Comparison of ENCODE assay signal across 20 cellular contexts in genomic region chr1:84735483-84735882, GRCh38. TPM values are rescaled to one million over a fixed set of nuclear protein-coding genes. Genes with fewer than 3 reads are reported as not detected.
A peak's percentile ranks its signal among the peaks of the same experiment; 100 is the strongest.
DNase-seq lines count a peak whose midpoint lies in the region; ATAC-seq and TF ChIP-seq lines count a peak whose summit lies in the region.
"Had no signal": no experiment of that assay in that cellular context is flagged by ENCODE, and none has a peak within 500 bp of the region (broad histone marks: within the 10 kb centered on the region; RNA-seq: fewer than 3 reads in every experiment).

No MANE protein-coding gene starts in this region.

- DNase-seq in GM23248 (peak; percentile 37), PC-9 (no peak), endothelial cell (ENCODE audit: low spot score) (no peak), trophoblast cell (no peak), amygdala (lab: John Stamatoyannopoulos, UW) (no peak), HUDEP-2 (lab: John Stamatoyannopoulos, UW; ENCODE audit: unreplicated experiment in 76 of 76) (no peak)
- no peak for DNase-seq in stimulated activated CD4-positive, alpha-beta T cell treated with anti-CD3 and anti-CD28 coated beads, Interleukin-12 subunit alpha, Interleukin-12 subunit beta, amount 100 ng/mL, for 4 hours
- DNase-seq: CD4-positive, CD25-positive, alpha-beta regulatory T cell; DMS79; GDM1; KG1; NCI-H1694; NCI-H2081; NCI-H446 treated with DMSO at 0.1 percent for 48 hours; NCI-H526 treated with DMSO at 0.1 percent for 48 hours; OCI-M1; SW 1271 had no signal

- WGBS in GM23248 (ENCODE audit: low coverage in 1 of 2, low lambda C conversion rate in 2 of 2, missing lambda C conversion rate in 2 of 2), 2 experiments: 39 to 41% methylated on average over 1 of the region's 1 CpG
- no CpG with 5 or more reads among the region's 1 CpG for WGBS in trophoblast cell (ENCODE audit: extremely low coverage, insufficient coverage, insufficient read length)

- no peaks in the 10 kb centered on the region for H3K36me3 ChIP-seq in GM23248 (ENCODE audit: low read depth)
- H3K36me3 ChIP-seq in PC-9 (ENCODE audit: low read depth): no peaks in the 10 kb centered on the region
- no peaks in the 10 kb centered on the region for H3K36me3 ChIP-seq in trophoblast cell (ENCODE audit: control insufficient read depth in 1 of 2, insufficient read depth in 2 of 2, low read length in 2 of 2)
- H3K36me3 ChIP-seq: SJSA1 had no signal

- H3K36me3 Mint-ChIP-seq in endothelial cell (ENCODE audit: low read depth, unreplicated experiment): no peaks in the 10 kb centered on the region

- no peak overlapping the region for H2AK5ac ChIP-seq in trophoblast cell (ENCODE audit: low read length)

- in situ Hi-C loops in GM23248 (cut with MboI): no loop called here

- POLR2A ChIA-PET in PC-9 (lab: Charles Lee; ENCODE audit: unreplicated experiment): no interaction called here

- no peak overlapping the region; the same call in none of the 2 replicates for H3K27ac ChIP-seq in GM23248
- no peak overlapping the region for H3K27ac ChIP-seq in PC-9
- H3K27ac ChIP-seq in trophoblast cell (ENCODE audit: low read depth, low read length): peak overlapping the region; percentile 87
- H3K27ac ChIP-seq: SJSA1 had no signal

- TF ChIP-seq CTCF in PC-9 (conservative IDR thresholded peaks at IDR 0.05): no peak
- TF ChIP-seq CTCF in endothelial cell (IDR thresholded peaks at IDR 0.05; ENCODE audit: unreplicated experiment): no peak

- no peaks in the 10 kb centered on the region for H3K79me2 ChIP-seq in GM23248 (ENCODE audit: insufficient read depth)
- no peaks in the 10 kb centered on the region for H3K79me2 ChIP-seq in PC-9 (ENCODE audit: low read depth)
- no peaks in the 10 kb centered on the region for H3K79me2 ChIP-seq in trophoblast cell (ENCODE audit: control insufficient read depth, insufficient read depth, low read length, poor library complexity)

- H2AFZ ChIP-seq in GM23248 (peak overlapping the region; percentile 71), PC-9 (peak overlapping the region; percentile 52; the same call in 1 of the 2 replicates), trophoblast cell (ENCODE audit: insufficient read depth, low read length, poor library complexity) (no peak overlapping the region)

- H4K20me1 ChIP-seq in GM23248 (ENCODE audit: insufficient read depth) (no peaks in the 10 kb centered on the region), PC-9 (ENCODE audit: insufficient read depth) (no peaks in the 10 kb centered on the region)

- H2BK120ac ChIP-seq in trophoblast cell (ENCODE audit: insufficient read depth, low read length, poor library complexity): no peak overlapping the region

- H3K4me2 ChIP-seq in GM23248 (ENCODE audit: unreplicated experiment): peak overlapping the region; percentile 51
- no peak overlapping the region for H3K4me2 ChIP-seq in PC-9
- H3K4me2 ChIP-seq in trophoblast cell (ENCODE audit: low read length): no peak overlapping the region

- peaks cover 16% of the 10 kb centered on the region for H3K4me1 ChIP-seq in GM23248 (ENCODE audit: insufficient read depth)
- no peaks in the 10 kb centered on the region for H3K4me1 ChIP-seq in PC-9 (replicated peaks; ENCODE audit: insufficient read depth)
- peaks cover 2 to 3% of the 10 kb centered on the region in 2 experiments for H3K4me1 ChIP-seq in trophoblast cell (ENCODE audit: control insufficient read depth in 1 of 2, insufficient read depth in 2 of 2, low read length in 2 of 2)
- H3K4me1 ChIP-seq: SJSA1 had no signal

- H3K18ac ChIP-seq in trophoblast cell (ENCODE audit: low read length): no peak overlapping the region

- H3K4me1 Mint-ChIP-seq in endothelial cell (ENCODE audit: unreplicated experiment): peaks cover 24% of the 10 kb centered on the region
- H3K4me1 Mint-ChIP-seq: CD4-positive, CD25-positive, alpha-beta regulatory T cell had no signal

- H3K4me3 ChIP-seq in GM23248 (0 out of 2 replicates have a peak overlapping the region, but pooled peaks have one; percentile 7), PC-9 (no peak overlapping the region), trophoblast cell (ENCODE audit: low read depth, low read length) (no peak overlapping the region)
- H3K4me3 ChIP-seq: SJSA1 had no signal

- peaks cover 14% of the 10 kb centered on the region for H3F3A ChIP-seq in GM23248 (ENCODE audit: insufficient read depth)
- no peaks in the 10 kb centered on the region for H3F3A ChIP-seq in PC-9 (ENCODE audit: insufficient read depth, low read depth)

- no peaks in the 10 kb centered on the region for H3K27me3 ChIP-seq in GM23248 (replicated peaks; ENCODE audit: insufficient read depth)
- H3K27me3 ChIP-seq in PC-9 (ENCODE audit: insufficient read depth, low read depth): no peaks in the 10 kb centered on the region
- no peaks in the 10 kb centered on the region for H3K27me3 ChIP-seq in trophoblast cell (ENCODE audit: insufficient read depth, low read length)
- H3K27me3 ChIP-seq: SJSA1 had no signal

- H3K9me3 ChIP-seq in GM23248 (ENCODE audit: low read depth) (no peaks in the 10 kb centered on the region), PC-9 (ENCODE audit: insufficient read depth, low read depth) (no peaks in the 10 kb centered on the region; the same call in 1 of the 2 replicates), trophoblast cell (ENCODE audit: insufficient read depth, low read depth, low read length) (no peaks in the 10 kb centered on the region)
- H3K9me3 ChIP-seq: SJSA1 had no signal

- H3K9ac ChIP-seq in GM23248 (no peak overlapping the region), trophoblast cell (ENCODE audit: low read length) (no peak overlapping the region)

- no peaks in the 10 kb centered on the region for H3K27me3 Mint-ChIP-seq in endothelial cell (ENCODE audit: unreplicated experiment)

- H2BK12ac ChIP-seq in trophoblast cell (ENCODE audit: low read length): no peak overlapping the region

- CTCF ChIA-PET in PC-9 (lab: Charles Lee): no interaction called here

- no peak overlapping the region for H3K4me3 Mint-ChIP-seq in endothelial cell (ENCODE audit: unreplicated experiment)
- H3K4me3 Mint-ChIP-seq: CD4-positive, CD25-positive, alpha-beta regulatory T cell had no signal

- intact Hi-C loops in PC-9 (cut with micrococcal nuclease; ENCODE audit: unreplicated experiment): no loop called here

- H3K14ac ChIP-seq in trophoblast cell (ENCODE audit: low read length): no peak overlapping the region

- H3K9me2 ChIP-seq in GM23248 (ENCODE audit: insufficient read depth) (no peaks in the 10 kb centered on the region), PC-9 (ENCODE audit: insufficient read depth) (no peaks in the 10 kb centered on the region)

- no peak overlapping the region for H4K12ac ChIP-seq in trophoblast cell (ENCODE audit: low read depth, low read length)

- no peak overlapping the region for H4K91ac ChIP-seq in trophoblast cell (ENCODE audit: low read depth, low read length)

- no peaks in the 10 kb centered on the region for H3K9me3 Mint-ChIP-seq in endothelial cell (ENCODE audit: unreplicated experiment)

- ATAC-seq in HG03342 (IDR thresholded peaks at IDR 0.05; ENCODE audit: unreplicated experiment): no peak
- ATAC-seq: Right ventricle myocardium inferior had no signal

- BruUV-seq in PC-9 (replicated peaks; lab: Mats Ljungman, UMichigan): no TSS peak

- no peak overlapping the region for H3K23ac ChIP-seq in trophoblast cell (ENCODE audit: low read length)

- H3K79me1 ChIP-seq in trophoblast cell (ENCODE audit: low read length): peaks cover 9% of the 10 kb centered on the region

- H2BK5ac ChIP-seq in trophoblast cell (ENCODE audit: low read depth, low read length, poor library complexity): no peak overlapping the region

- no peak overlapping the region for H3K4ac ChIP-seq in trophoblast cell (ENCODE audit: low read depth, low read length)

- H3K27ac Mint-ChIP-seq in endothelial cell (ENCODE audit: unreplicated experiment): peak overlapping the region; percentile 86
- H3K27ac Mint-ChIP-seq: CD4-positive, CD25-positive, alpha-beta regulatory T cell had no signal

- H4K8ac ChIP-seq in trophoblast cell (ENCODE audit: low read depth, low read length): no peak overlapping the region

RNA-seq across cellular contexts. Expression of gene SSX2IP, which starts 45.2 kb away (rescaled TPM):
- 15.3 and 15.7 TPM in 2 replicates for total RNA-seq in GM23248 (2014; rRNA removed; shearing (Covaris generic))
- 11.3 and 14.5 TPM in 2 replicates for polyA plus RNA-seq in GM23248 (2016; fragmentation: Nextera tagmentation; extraction: Ambion mirVana)
- 16.4 and 20.7 TPM in 2 replicates for total RNA-seq in PC-9 (2021)
- 7.3 TPM for total RNA-seq in endothelial cell (ENCODE audit: unreplicated experiment)
- 15.0 and 17.0 TPM in 2 replicates for polyA plus RNA-seq in trophoblast cell (2013)
